24 cellular contexts compared by ENCODE assay signal in the genomic region with DNA sequence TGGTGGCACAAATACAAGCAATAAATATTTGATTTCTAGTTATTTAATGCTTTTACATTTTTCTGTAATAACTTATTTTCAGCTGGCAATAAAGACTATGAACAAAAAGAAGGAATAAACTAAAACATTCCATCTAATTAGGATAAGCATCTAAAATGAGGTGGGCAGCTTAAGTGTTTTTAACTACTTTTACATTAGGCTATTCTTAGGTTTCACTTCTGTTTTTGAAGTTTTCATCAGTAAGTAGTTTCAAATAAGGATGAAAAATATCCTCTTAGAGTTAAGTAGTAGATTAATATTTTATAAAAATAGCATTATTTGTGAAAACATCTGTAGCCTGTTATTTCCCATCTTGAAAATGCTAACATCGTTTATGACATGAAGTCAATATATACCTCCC. TPM values are rescaled to one million over a fixed set of nuclear protein-coding genes. Genes with fewer than 3 reads are reported as not detected.
DNase-seq lines count a peak whose midpoint lies in the region; ATAC-seq and TF ChIP-seq lines count a peak whose summit lies in the region.
"Had no signal": no experiment of that assay in that cellular context is flagged by ENCODE, and none has a peak within 500 bp of the region (broad histone marks: within the 10 kb centered on the region; RNA-seq: fewer than 3 reads in every experiment).

No MANE protein-coding gene starts in this region.

- H3K27me3 ChIP-seq in GM23338 (ENCODE audit: insufficient read depth) (no peaks in the 10 kb centered on the region), neutrophil (no peaks in the 10 kb centered on the region), transverse colon (no peaks in the 10 kb centered on the region), smooth muscle cell (ENCODE audit: low read depth) (no peaks in the 10 kb centered on the region)

- BruUV-seq in OCI-LY7 (replicated peaks; lab: Mats Ljungman, UMichigan) = no TSS peak

- peaks cover 14% of the 10 kb centered on the region for H4K20me1 ChIP-seq in GM23338 (replicated peaks; ENCODE audit: insufficient read depth)
- H4K20me1 ChIP-seq in OCI-LY7 (ENCODE audit: insufficient read depth, low read length) = no peaks in the 10 kb centered on the region
- peaks cover 65% of the 10 kb centered on the region for H4K20me1 ChIP-seq in smooth muscle cell (ENCODE audit: low read depth)

- WGBS in transverse colon (ENCODE audit: low coverage in 1 of 2), 2 donors = 33 to 53% methylated on average over 1 of the region's 1 CpG
- WGBS in smooth muscle cell (ENCODE audit: low lambda C conversion rate) = 90% methylated on average over 1 of the region's 1 CpG

- H2AFZ ChIP-seq in GM23338 (no peak overlapping the region), OCI-LY7 (ENCODE audit: low read length) (no peak overlapping the region), smooth muscle cell (ENCODE audit: low read depth) (no peak overlapping the region)

- no peaks in the 10 kb centered on the region for H3K9me3 ChIP-seq in OCI-LY7 (ENCODE audit: low read length)
- H3K9me3 ChIP-seq in neutrophil = no peaks in the 10 kb centered on the region
- no peaks in the 10 kb centered on the region for H3K9me3 ChIP-seq in transverse colon
- no peaks in the 10 kb centered on the region for H3K9me3 ChIP-seq in smooth muscle cell (replicated peaks; ENCODE audit: low read depth)

- H3K79me2 ChIP-seq in GM23338 (replicated peaks; ENCODE audit: insufficient read depth) = peaks cover 59% of the 10 kb centered on the region
- H3K79me2 ChIP-seq in OCI-LY7 (ENCODE audit: insufficient read depth, low read depth, low read length) = peaks cover 62% of the 10 kb centered on the region
- H3K79me2 ChIP-seq in smooth muscle cell (ENCODE audit: low read depth) = peaks cover 41% of the 10 kb centered on the region

- no peak for TF ChIP-seq EP300 in transverse colon (IDR thresholded peaks at IDR 0.05; ENCODE audit: low read depth)

- H3K4me2 ChIP-seq in GM23338 (no peak overlapping the region), OCI-LY7 (ENCODE audit: low read length) (peak overlapping the region; percentile 77), smooth muscle cell (no peak overlapping the region)

- POLR2A ChIA-PET in OCI-LY7 (lab: Charles Lee) = interaction anchor here (0.6 to 3.1 kb wide), 14 partner anchors 9 to 1387 kb away, joined by 3 to 30 read pairs (median 3); no protein-coding TSS in a partner anchor

- H3K4me1 ChIP-seq in GM23338 (ENCODE audit: insufficient read depth) (no peaks in the 10 kb centered on the region), OCI-LY7 (ENCODE audit: insufficient read depth, low read length, poor library complexity, severe bottlenecking) (peaks cover 63% of the 10 kb centered on the region), neutrophil (ENCODE audit: control insufficient read depth in 1 of 2, insufficient read depth in 1 of 2, low read depth in 1 of 2, low read length in 1 of 2) (peaks cover 24 to 31% of the 10 kb centered on the region in 2 experiments), transverse colon (peaks cover 0 to 32% (median 7%) of the 10 kb centered on the region in 4 donors), smooth muscle cell (ENCODE audit: low read depth) (no peaks in the 10 kb centered on the region)

- H3K9me2 ChIP-seq in GM23338 (ENCODE audit: insufficient read depth) (no peaks in the 10 kb centered on the region), OCI-LY7 (ENCODE audit: insufficient read depth, low read length) (no peaks in the 10 kb centered on the region)

- H3K4me1 Mint-ChIP-seq in T-helper 1 cell treated with Interleukin-12 subunit alpha and Interleukin-12 subunit beta and Interleukin-4 antibody, amounts not matched to agents 30 μg/mL and 1 μg/mL, for 36 hours (ENCODE audit: low read depth) = peaks cover 27% of the 10 kb centered on the region
- peaks cover 12% of the 10 kb centered on the region for H3K4me1 Mint-ChIP-seq in GM23338

- no peak for ATAC-seq in GM23338
- ATAC-seq: stimulated activated naive CD8-positive, alpha-beta T cell treated with anti-CD3 and anti-CD28 coated beads, Interleukin-15, amount 100 ng/mL, for 72 hours had no signal

- H3K4me3 Mint-ChIP-seq in T-helper 1 cell treated with Interleukin-12 subunit alpha and Interleukin-12 subunit beta and Interleukin-4 antibody, amounts not matched to agents 30 μg/mL and 1 μg/mL, for 36 hours = no peak overlapping the region
- no peak overlapping the region for H3K4me3 Mint-ChIP-seq in GM23338
- H3K4me3 Mint-ChIP-seq: stimulated activated naive CD8-positive, alpha-beta T cell treated with anti-CD3 and anti-CD28 coated beads, Interleukin-15, amount 100 ng/mL, for 72 hours had no signal

- in situ Hi-C loops in transverse colon (cut with MboI; ENCODE audit: low pct_ligation_motif_present in 1 of 4, low pct_unique_long_range_greater_than_20kb in 1 of 4, low sequenced_read_pairs in 3 of 4) = no loop called here

- H3K27ac ChIP-seq in GM23338 (ENCODE audit: low read depth) (peak overlapping the region; percentile 51; the same call in 1 of the 2 replicates), OCI-LY7 (ENCODE audit: low read depth, low read length, poor library complexity, severe bottlenecking) (peak overlapping the region; percentile 99), neutrophil (peak overlapping the region; percentile 49), transverse colon (no peak overlapping the region), smooth muscle cell (ENCODE audit: low read depth) (no peak overlapping the region)

- CTCF ChIA-PET in OCI-LY7 (lab: Charles Lee; ENCODE audit: unreplicated experiment) = interaction anchor here (1.5 to 1.7 kb wide), 2 partner anchors 9 to 15 kb away, joined by 4 to 9 read pairs; no protein-coding TSS in a partner anchor

- no peak for TF ChIP-seq POLR2A in transverse colon (IDR thresholded peaks at IDR 0.05)

- H3K36me3 ChIP-seq in GM23338 (ENCODE audit: insufficient read depth) (peaks cover 13% of the 10 kb centered on the region; the same call in 1 of the 2 replicates), OCI-LY7 (ENCODE audit: insufficient read depth, low read length) (peaks cover 69% of the 10 kb centered on the region), neutrophil (peaks cover 92% of the 10 kb centered on the region), transverse colon (peaks cover 0 to 29% (median 12%) of the 10 kb centered on the region in 4 donors), smooth muscle cell (ENCODE audit: low read depth) (peaks cover 11% of the 10 kb centered on the region)

- peaks cover 28% of the 10 kb centered on the region for H3K36me3 Mint-ChIP-seq in T-helper 1 cell treated with Interleukin-12 subunit alpha and Interleukin-12 subunit beta and Interleukin-4 antibody, amounts not matched to agents 30 μg/mL and 1 μg/mL, for 36 hours (ENCODE audit: low read depth)
- H3K36me3 Mint-ChIP-seq in GM23338 (ENCODE audit: low read depth) = peaks cover 35% of the 10 kb centered on the region

- no peaks in the 10 kb centered on the region; the same call in 1 of the 2 replicates for H3F3A ChIP-seq in GM23338 (replicated peaks; ENCODE audit: low read depth)
- no peaks in the 10 kb centered on the region for H3F3A ChIP-seq in smooth muscle cell (ENCODE audit: low read depth)

- H3K9me3 Mint-ChIP-seq in T-helper 1 cell treated with Interleukin-12 subunit alpha and Interleukin-12 subunit beta and Interleukin-4 antibody, amounts not matched to agents 30 μg/mL and 1 μg/mL, for 36 hours = no peaks in the 10 kb centered on the region
- no peaks in the 10 kb centered on the region for H3K9me3 Mint-ChIP-seq in GM23338
- H3K9me3 Mint-ChIP-seq: stimulated activated naive CD8-positive, alpha-beta T cell treated with anti-CD3 and anti-CD28 coated beads, Interleukin-15, amount 100 ng/mL, for 72 hours had no signal

- TF ChIP-seq CTCF in GM23338 (conservative IDR thresholded peaks at IDR 0.05; ENCODE audit: low read depth in 2 of 2) = no peak
- no peak for TF ChIP-seq CTCF in OCI-LY7 (conservative IDR thresholded peaks at IDR 0.05; ENCODE audit: low read length)
- no peak for TF ChIP-seq CTCF in neutrophil (IDR thresholded peaks at IDR 0.05)
- no peak for TF ChIP-seq CTCF in transverse colon (IDR thresholded peaks at IDR 0.05)
- TF ChIP-seq CTCF in smooth muscle cell (IDR thresholded peaks at IDR 0.05; ENCODE audit: borderline replicate concordance, insufficient read depth, poor library complexity, severe bottlenecking) = no peak

- H3K9ac ChIP-seq in smooth muscle cell (ENCODE audit: low read depth) = no peak overlapping the region

- intact Hi-C loops in OCI-LY7 (cut with micrococcal nuclease; ENCODE audit: unreplicated experiment) (no loop called here), transverse colon (cut with DNase I; ENCODE audit: low total_unique reads) (no loop called here)

- DNase-seq in T-helper 1 cell (no peak), GM23338 (ENCODE audit: low spot score) (no peak), OCI-LY7 (ENCODE audit: low spot score) (peak; percentile 39), NCI-H146 treated with DMSO at 0.1 percent for 48 hours (lab: John Stamatoyannopoulos, UW; ENCODE audit: unreplicated experiment) (no peak), transverse colon (no peak), smooth muscle cell (lab: John Stamatoyannopoulos, UW; ENCODE audit: unreplicated experiment) (no peak)
- DNase-seq: activated CD4-positive, alpha-beta T cell treated with anti-CD3 and anti-CD28 coated beads, Interleukin-2, amount 50 U/mL, for 48 hours; activated CD8-positive, alpha-beta memory T cell treated with anti-CD3 and anti-CD28 coated beads, Interleukin-2, amount 50 U/mL, for 48 hours; activated effector memory CD4-positive, alpha-beta T cell treated with Interleukin-2 at 50 U/mL for 16 hours; cerebellar nuclear complex; DMS79; H7; head of caudate nucleus; IMR-90; NCI-H1694; NCI-H510A treated with DMSO at 0.1 percent for 48 hours; RPMI8226; stimulated activated naive CD8-positive, alpha-beta T cell treated with anti-CD3 and anti-CD28 coated beads, Interleukin-15, amount 100 ng/mL, for 72 hours; T-helper 9 cell; trophoblast cell had no signal

- H3K4me3 ChIP-seq in GM23338 = no peak overlapping the region
- H3K4me3 ChIP-seq in OCI-LY7 (ENCODE audit: low read depth, low read length, poor library complexity, severe bottlenecking) = peak overlapping the region; percentile 48
- H3K4me3 ChIP-seq in neutrophil (ENCODE audit: low read depth in 1 of 2, low read length in 1 of 2) = no peak overlapping the region
- H3K4me3 ChIP-seq in transverse colon = no peak overlapping the region
- no peak overlapping the region for H3K4me3 ChIP-seq in smooth muscle cell
- H3K4me3 ChIP-seq: lung had no signal

- H3K27me3 Mint-ChIP-seq in T-helper 1 cell treated with Interleukin-12 subunit alpha and Interleukin-12 subunit beta and Interleukin-4 antibody, amounts not matched to agents 30 μg/mL and 1 μg/mL, for 36 hours (ENCODE audit: low read depth) = no peaks in the 10 kb centered on the region
- no peaks in the 10 kb centered on the region for H3K27me3 Mint-ChIP-seq in GM23338 (ENCODE audit: insufficient read depth, low read depth, poor library complexity)
- H3K27me3 Mint-ChIP-seq: progenitor cell of endocrine pancreas; stimulated activated naive CD8-positive, alpha-beta T cell treated with anti-CD3 and anti-CD28 coated beads, Interleukin-15, amount 100 ng/mL, for 72 hours had no signal

- peak overlapping the region; percentile 20 for H3K27ac Mint-ChIP-seq in T-helper 1 cell treated with Interleukin-12 subunit alpha and Interleukin-12 subunit beta and Interleukin-4 antibody, amounts not matched to agents 30 μg/mL and 1 μg/mL, for 36 hours
- H3K27ac Mint-ChIP-seq in GM23338 = no peak overlapping the region; the same call in 1 of the 2 replicates
- H3K27ac Mint-ChIP-seq: progenitor cell of endocrine pancreas had no signal

RNA-seq across cellular contexts. Expression of gene NT5C2, which starts 15.9 kb away (rescaled TPM):
- total RNA-seq in GM23338 (2014; rRNA removed; shearing (Covaris generic)) = 85.4 and 107 TPM in 2 replicates
- 27.1 and 33.9 TPM in 2 replicates for polyA plus RNA-seq in GM23338 (2016; fragmentation: Nextera tagmentation; extraction: Ambion mirVana)
- 72.0 and 73.5 TPM in 2 replicates for total RNA-seq in OCI-LY7 (2014; rRNA removed; shearing (Covaris generic))
- 87.3 and 118 TPM in 2 replicates for total RNA-seq in OCI-LY7 (2022)
- total RNA-seq in transverse colon = 100 to 1,000 TPM in 2 of 4 donors, 10 to 100 TPM in 2; 77.1 to 135 (median 105) TPM
- 32.2 and 33.5 TPM in 2 replicates for total RNA-seq in smooth muscle cell
- polyA plus RNA-seq in smooth muscle cell = 19.1 and 23.8 TPM in 2 replicates

Comparison
In these comparisons a context has a peak if more than half of its experiments do, and no peak if none do; other contexts are left out.
1. H3K27ac ChIP-seq: peak in GM23338 (single experiment), OCI-LY7 (single experiment) and neutrophil (single experiment); none in transverse colon (0 of 4) and smooth muscle cell (single experiment).